1 cellular context compared by ENCODE assay signal in genomic region chr15:44667039-44667360, GRCh38.
TF ChIP-seq lines count a peak whose summit lies in the region.

No MANE protein-coding gene starts in this region.

TF ChIP-seq in K562, 482 proteins besides CTCF, POLR2A, EP300 and RAD21:
- TF ChIP-seq SNAPC5 (CRISPR knock-in tag; IDR thresholded peaks at IDR 0.05) (no peak), NFIX (CRISPR knock-in tag; IDR thresholded peaks at IDR 0.05; ENCODE audit: low read depth) (no peak), NCOA2 (IDR thresholded peaks at IDR 0.05; ENCODE audit: partially characterized antibody in 2 of 2) (no peak), ZNF696 (CRISPR knock-in tag; conservative IDR thresholded peaks at IDR 0.05) (no peak), HSF4 (CRISPR knock-in tag; IDR thresholded peaks at IDR 0.05; ENCODE audit: borderline replicate concordance) (no peak), ZFP91 (CRISPR knock-in tag; IDR thresholded peaks at IDR 0.05) (no peak), KLF13 (tag; IDR thresholded peaks at IDR 0.05; ENCODE audit: borderline replicate concordance, low read depth) (no peak), SETDB1 (IDR thresholded peaks at IDR 0.05; ENCODE audit: low read length) (no peak)
- TF ChIP-seq, protein P1, sequence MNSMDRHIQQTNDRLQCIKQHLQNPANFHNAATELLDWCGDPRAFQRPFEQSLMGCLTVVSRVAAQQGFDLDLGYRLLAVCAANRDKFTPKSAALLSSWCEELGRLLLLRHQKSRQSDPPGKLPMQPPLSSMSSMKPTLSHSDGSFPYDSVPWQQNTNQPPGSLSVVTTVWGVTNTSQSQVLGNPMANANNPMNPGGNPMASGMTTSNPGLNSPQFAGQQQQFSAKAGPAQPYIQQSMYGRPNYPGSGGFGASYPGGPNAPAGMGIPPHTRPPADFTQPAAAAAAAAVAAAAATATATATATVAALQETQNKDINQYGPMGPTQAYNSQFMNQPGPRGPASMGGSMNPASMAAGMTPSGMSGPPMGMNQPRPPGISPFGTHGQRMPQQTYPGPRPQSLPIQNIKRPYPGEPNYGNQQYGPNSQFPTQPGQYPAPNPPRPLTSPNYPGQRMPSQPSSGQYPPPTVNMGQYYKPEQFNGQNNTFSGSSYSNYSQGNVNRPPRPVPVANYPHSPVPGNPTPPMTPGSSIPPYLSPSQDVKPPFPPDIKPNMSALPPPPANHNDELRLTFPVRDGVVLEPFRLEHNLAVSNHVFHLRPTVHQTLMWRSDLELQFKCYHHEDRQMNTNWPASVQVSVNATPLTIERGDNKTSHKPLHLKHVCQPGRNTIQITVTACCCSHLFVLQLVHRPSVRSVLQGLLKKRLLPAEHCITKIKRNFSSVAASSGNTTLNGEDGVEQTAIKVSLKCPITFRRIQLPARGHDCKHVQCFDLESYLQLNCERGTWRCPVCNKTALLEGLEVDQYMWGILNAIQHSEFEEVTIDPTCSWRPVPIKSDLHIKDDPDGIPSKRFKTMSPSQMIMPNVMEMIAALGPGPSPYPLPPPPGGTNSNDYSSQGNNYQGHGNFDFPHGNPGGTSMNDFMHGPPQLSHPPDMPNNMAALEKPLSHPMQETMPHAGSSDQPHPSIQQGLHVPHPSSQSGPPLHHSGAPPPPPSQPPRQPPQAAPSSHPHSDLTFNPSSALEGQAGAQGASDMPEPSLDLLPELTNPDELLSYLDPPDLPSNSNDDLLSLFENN (IDR thresholded peaks at IDR 0.05; ENCODE audit: low read depth in 2 of 2, low read length in 2 of 2), result no peak
